8 cellular contexts compared by ENCODE assay signal in genomic region chr22:19109198-19110063, GRCh38. TPM values are rescaled to one million over a fixed set of nuclear protein-coding genes. Genes with fewer than 3 reads are reported as not detected.
A peak's percentile ranks its signal among the peaks of the same experiment; 100 is the strongest.
DNase-seq lines count a peak whose midpoint lies in the region; ATAC-seq, FAIRE-seq and TF ChIP-seq lines count a peak whose summit lies in the region.

No MANE protein-coding gene starts in this region.

- H2AFZ ChIP-seq in OCI-LY1 (ENCODE audit: low read length), result no peak overlapping the region
- H2AFZ ChIP-seq in keratinocyte (ENCODE audit: control insufficient read depth, low read length), result no peak overlapping the region

- H3F3A ChIP-seq in OCI-LY1 (ENCODE audit: insufficient read depth, low read length), result no peaks in the 10 kb centered on the region

- H3K27me3 ChIP-seq in OCI-LY1 (ENCODE audit: insufficient read depth, low read length), result no peaks in the 10 kb centered on the region
- no peaks in the 10 kb centered on the region for H3K27me3 ChIP-seq in adipocyte (replicated peaks; ENCODE audit: control insufficient read depth, insufficient read depth, low read length)
- no peaks in the 10 kb centered on the region for H3K27me3 ChIP-seq in keratinocyte (ENCODE audit: control insufficient read depth, extremely low read depth, insufficient read depth, low read length)
- no peaks in the 10 kb centered on the region for H3K27me3 ChIP-seq in subcutaneous abdominal adipose tissue (ENCODE audit: control insufficient read depth in 5 of 5, insufficient read depth in 4 of 5, low read length in 5 of 5)

- H3K4me3 ChIP-seq in OCI-LY1 (ENCODE audit: low read depth, low read length, poor library complexity, severe bottlenecking), result no peak overlapping the region
- H3K4me3 ChIP-seq in adipocyte (ENCODE audit: low read length), result peak overlapping the region; percentile 4
- peak overlapping the region in 1 of 3 experiments; percentile 15 for H3K4me3 ChIP-seq in keratinocyte (ENCODE audit: control insufficient read depth in 2 of 3, extremely low read depth in 1 of 3, insufficient read depth in 2 of 3, low read depth in 1 of 3, low read length in 3 of 3)
- H3K4me3 ChIP-seq in subcutaneous abdominal adipose tissue (ENCODE audit: low read depth in 1 of 5, low read length in 5 of 5), result peak overlapping the region in 1 of 5 donors; percentile 22

- peak; percentile 82 for DNase-seq in adipocyte (ENCODE audit: low read depth)
- no peak for DNase-seq in keratinocyte (ENCODE audit: low read depth, low spot score)
- no peak for DNase-seq in OCI-M2 (lab: John Stamatoyannopoulos, UW; ENCODE audit: unreplicated experiment)
- no peak for DNase-seq in SK-N-DZ (ENCODE audit: low spot score)

- peak overlapping the region; percentile 6 for H3K27ac ChIP-seq in OCI-LY1 (ENCODE audit: low read depth, low read length, poor library complexity, severe bottlenecking)
- peak overlapping the region; percentile 44 for H3K27ac ChIP-seq in keratinocyte (ENCODE audit: control insufficient read depth, insufficient read depth, low read length)
- H3K27ac ChIP-seq in subcutaneous abdominal adipose tissue (ENCODE audit: low read depth, low read length), result peak overlapping the region; percentile 47

- TF ChIP-seq CTCF in OCI-LY1 (IDR thresholded peaks at IDR 0.05; ENCODE audit: low read length) (no peak), keratinocyte (optimal IDR thresholded peaks at IDR 0.05 in 1 of 3, IDR thresholded peaks at IDR 0.05 in 1 of 3, conservative IDR thresholded peaks at IDR 0.05 in 1 of 3; ENCODE audit: extremely low read depth in 1 of 3, insufficient read depth in 2 of 3, low read length in 3 of 3) (no peak)

- H3K9me3 ChIP-seq in OCI-LY1 (ENCODE audit: low read length) (no peaks in the 10 kb centered on the region), adipocyte (ENCODE audit: control insufficient read depth, low read length) (no peaks in the 10 kb centered on the region), keratinocyte (ENCODE audit: control insufficient read depth, low read depth, low read length) (no peaks in the 10 kb centered on the region), subcutaneous abdominal adipose tissue (ENCODE audit: control insufficient read depth in 5 of 5, low read length in 5 of 5) (no peaks in the 10 kb centered on the region)

- H3K4me2 ChIP-seq in OCI-LY1 (ENCODE audit: low read length), result peak overlapping the region; percentile 40; the same call in 1 of the 2 replicates
- H3K4me2 ChIP-seq in keratinocyte (ENCODE audit: control insufficient read depth, extremely low read depth, insufficient read depth, low read depth, low read length), result peak overlapping the region; percentile 17

- H3K9me1 ChIP-seq in keratinocyte (ENCODE audit: control insufficient read depth, extremely low read depth, insufficient read depth, low read length), result peaks cover 2% of the 10 kb centered on the region

- H3K9me2 ChIP-seq in OCI-LY1 (ENCODE audit: low read depth, low read length), result no peaks in the 10 kb centered on the region

- H3K4me1 ChIP-seq in OCI-LY1 (ENCODE audit: insufficient read depth, low read length, severe bottlenecking) (peaks cover 27% of the 10 kb centered on the region), adipocyte (ENCODE audit: control insufficient read depth, insufficient read depth, low read length) (peaks cover 35% of the 10 kb centered on the region), keratinocyte (ENCODE audit: control insufficient read depth, extremely low read depth, insufficient read depth, low read length) (peaks cover 19% of the 10 kb centered on the region), subcutaneous abdominal adipose tissue (ENCODE audit: control insufficient read depth in 5 of 5, insufficient read depth in 5 of 5, low read length in 5 of 5) (peaks cover 14 to 43% (median 40%) of the 10 kb centered on the region in 5 donors)

- peak; percentile 71 for FAIRE-seq in keratinocyte (lab: Jason Lieb, UNC)

- H3K79me2 ChIP-seq in OCI-LY1 (ENCODE audit: insufficient read depth, low read length) (peaks cover 78% of the 10 kb centered on the region), keratinocyte (ENCODE audit: control insufficient read depth, insufficient read depth, low read length) (peaks cover 87% of the 10 kb centered on the region)

- H3K36me3 ChIP-seq in OCI-LY1 (ENCODE audit: insufficient read depth, low read length) (no peaks in the 10 kb centered on the region; the same call in 1 of the 2 replicates), adipocyte (ENCODE audit: control insufficient read depth, insufficient read depth, low read length, severe bottlenecking) (no peaks in the 10 kb centered on the region), keratinocyte (ENCODE audit: control insufficient read depth in 2 of 2, extremely low read depth in 1 of 2, insufficient read depth in 2 of 2, low read length in 2 of 2) (peaks cover 6 to 15% of the 10 kb centered on the region in 2 experiments), subcutaneous abdominal adipose tissue (ENCODE audit: control insufficient read depth in 5 of 5, insufficient read depth in 5 of 5, low read length in 5 of 5) (no peaks in the 10 kb centered on the region)

- ATAC-seq in GM18861 (IDR thresholded peaks at IDR 0.05; ENCODE audit: unreplicated experiment) (peak; percentile 76), HG02852 (IDR thresholded peaks at IDR 0.05; ENCODE audit: unreplicated experiment) (peak; percentile 81)

- H4K20me1 ChIP-seq in OCI-LY1 (ENCODE audit: insufficient read depth, low read length), result no peaks in the 10 kb centered on the region
- peaks cover 40% of the 10 kb centered on the region for H4K20me1 ChIP-seq in keratinocyte (ENCODE audit: control insufficient read depth, extremely low read depth, insufficient read depth, low read length)

- dilution Hi-C loops in keratinocyte (cut with MboI; ENCODE audit: extremely low pct_ligation_motif_present, low sequenced_read_pairs), result no loop called here

- H3K9ac ChIP-seq in OCI-LY1 (ENCODE audit: low read length), result no peak overlapping the region
- no peak overlapping the region for H3K9ac ChIP-seq in adipocyte (ENCODE audit: low read length)
- H3K9ac ChIP-seq in keratinocyte (ENCODE audit: control insufficient read depth, extremely low read depth, insufficient read depth, low read length), result peak overlapping the region; percentile 15
- H3K9ac ChIP-seq in subcutaneous abdominal adipose tissue (ENCODE audit: low read length in 5 of 5), result peak overlapping the region in 1 of 5 donors; percentile 15

RNA-seq across cellular contexts. Expression of gene DGCR2, which starts 12.8 kb away (rescaled TPM):
- polyA plus RNA-seq in keratinocyte, result 23.2 to 67.6 TPM (median 34.1 TPM) in 3 replicates
- 16.6 TPM for polyA plus RNA-seq in keratinocyte (2011; ENCODE audit: low read depth)
- 24.9 and 27.7 TPM in 2 replicates for polyA plus RNA-seq in keratinocyte (2011; cell fraction: cytosol; rRNA removed)
- 124 and 131 TPM in 2 replicates for polyA plus RNA-seq in keratinocyte (2011; cell fraction: nucleus; rRNA removed)
- 49.5 and 56.8 TPM in 2 replicates for polyA plus RNA-seq in keratinocyte (2012; ENCODE audit: low replicate concordance)
- 60.2 to 164 TPM (median 66.0 TPM) in 3 replicates for polyA minus RNA-seq in keratinocyte
- 57.0 TPM for polyA minus RNA-seq in keratinocyte (2011; cell fraction: cytosol; rRNA and poly(A)+ RNA removed)
- polyA minus RNA-seq in keratinocyte (2011; cell fraction: nucleus; rRNA and poly(A)+ RNA removed), result 105 and 156 TPM in 2 replicates
- polyA plus RNA-seq in SK-N-DZ (2014; cell fraction: cytosol; rRNA removed), result 45.5 and 48.0 TPM in 2 replicates
- polyA plus RNA-seq in SK-N-DZ (2014; cell fraction: nucleus; rRNA removed), result 33.5 and 34.4 TPM in 2 replicates

RNA-seq across cellular contexts. Expression of gene TSSK2, which starts 21.7 kb away (rescaled TPM):
- polyA plus RNA-seq in keratinocyte, result not detected in 3 replicates
- polyA plus RNA-seq in keratinocyte (2011; ENCODE audit: low read depth), result not detected
- polyA plus RNA-seq in keratinocyte (2011; cell fraction: cytosol; rRNA removed), result not detected in 2 replicates
- polyA plus RNA-seq in keratinocyte (2011; cell fraction: nucleus; rRNA removed), result not detected in 2 replicates
- polyA plus RNA-seq in keratinocyte (2012; ENCODE audit: low replicate concordance), result not detected in 2 replicates
- polyA minus RNA-seq in keratinocyte, result not detected in 3 replicates
- not detected for polyA minus RNA-seq in keratinocyte (2011; cell fraction: cytosol; rRNA and poly(A)+ RNA removed)
- not detected in 2 replicates for polyA minus RNA-seq in keratinocyte (2011; cell fraction: nucleus; rRNA and poly(A)+ RNA removed)
- not detected in 2 replicates for polyA plus RNA-seq in SK-N-DZ (2014; cell fraction: cytosol; rRNA removed)
- not detected in 2 replicates for polyA plus RNA-seq in SK-N-DZ (2014; cell fraction: nucleus; rRNA removed)

RNA-seq across cellular contexts. Expression of gene ESS2, which starts 35.0 kb away (rescaled TPM):
- polyA plus RNA-seq in keratinocyte, result 10.0 to 16.5 TPM (median 10.7 TPM) in 3 replicates
- polyA plus RNA-seq in keratinocyte (2011; ENCODE audit: low read depth), result 8.0 TPM
- polyA plus RNA-seq in keratinocyte (2011; cell fraction: cytosol; rRNA removed), result 6.2 and 13.5 TPM in 2 replicates
- polyA plus RNA-seq in keratinocyte (2011; cell fraction: nucleus; rRNA removed), result 13.5 and 17.6 TPM in 2 replicates
- polyA plus RNA-seq in keratinocyte (2012; ENCODE audit: low replicate concordance), result 13.4 and 13.5 TPM in 2 replicates
- 3.6 to 8.2 TPM (median 6.0 TPM) in 3 replicates for polyA minus RNA-seq in keratinocyte
- polyA minus RNA-seq in keratinocyte (2011; cell fraction: cytosol; rRNA and poly(A)+ RNA removed), result 9.8 TPM
- 4.6 and 8.5 TPM in 2 replicates for polyA minus RNA-seq in keratinocyte (2011; cell fraction: nucleus; rRNA and poly(A)+ RNA removed)
- 23.4 and 31.1 TPM in 2 replicates for polyA plus RNA-seq in SK-N-DZ (2014; cell fraction: cytosol; rRNA removed)
- 18.7 and 31.3 TPM in 2 replicates for polyA plus RNA-seq in SK-N-DZ (2014; cell fraction: nucleus; rRNA removed)

RNA-seq across cellular contexts. Expression of gene GSC2, which starts 40.7 kb away (rescaled TPM):
- not detected in 3 replicates for polyA plus RNA-seq in keratinocyte
- not detected for polyA plus RNA-seq in keratinocyte (2011; ENCODE audit: low read depth)
- polyA plus RNA-seq in keratinocyte (2011; cell fraction: cytosol; rRNA removed), result not detected in 2 replicates
- polyA plus RNA-seq in keratinocyte (2011; cell fraction: nucleus; rRNA removed), result not detected in 2 replicates
- not detected in 2 replicates for polyA plus RNA-seq in keratinocyte (2012; ENCODE audit: low replicate concordance)
- polyA minus RNA-seq in keratinocyte, result not detected in 3 replicates
- polyA minus RNA-seq in keratinocyte (2011; cell fraction: cytosol; rRNA and poly(A)+ RNA removed), result not detected
- polyA minus RNA-seq in keratinocyte (2011; cell fraction: nucleus; rRNA and poly(A)+ RNA removed), result not detected in 2 replicates
- polyA plus RNA-seq in SK-N-DZ (2014; cell fraction: cytosol; rRNA removed), result not detected in 2 replicates
- not detected in 2 replicates for polyA plus RNA-seq in SK-N-DZ (2014; cell fraction: nucleus; rRNA removed)
